Comparison of ENCODE assay signal across 8 cellular contexts in the genomic region with DNA sequence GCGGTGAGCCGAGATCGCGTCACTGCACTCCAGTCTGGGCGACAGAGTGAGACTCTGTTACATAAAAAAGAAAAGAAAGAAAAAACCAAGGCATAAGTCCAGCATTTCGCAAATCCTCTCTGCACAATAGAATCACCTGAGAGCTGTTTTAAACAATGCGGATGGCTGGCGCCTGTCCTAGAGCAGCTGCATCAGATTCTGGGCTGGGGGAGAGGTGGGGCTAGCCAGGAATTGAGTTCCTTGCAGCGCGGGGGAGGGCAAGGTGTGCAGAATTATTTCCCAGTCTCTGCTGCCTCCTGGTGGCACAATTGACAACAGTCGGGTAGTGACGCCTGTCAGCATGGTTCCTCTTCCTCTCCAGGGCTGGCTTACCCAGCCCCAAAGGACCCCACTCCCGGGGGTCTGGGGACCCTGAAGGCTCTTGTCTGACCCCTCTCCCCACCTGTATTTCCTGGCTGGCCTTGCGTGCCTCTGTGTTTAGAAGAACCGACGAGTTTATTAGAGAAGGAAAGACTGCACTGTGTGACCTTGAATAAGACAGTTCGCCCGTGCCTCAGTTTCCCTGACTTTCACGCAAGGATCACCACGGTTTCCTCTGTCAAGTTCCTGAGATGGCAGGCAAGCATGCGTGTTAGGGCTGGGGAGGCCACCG. TPM values are rescaled to one million over a fixed set of nuclear protein-coding genes. Genes with fewer than 3 reads are reported as not detected.
DNase-seq lines count a peak whose midpoint lies in the region; ATAC-seq and TF ChIP-seq lines count a peak whose summit lies in the region.

No MANE protein-coding gene starts in this region.

- H3K4me1 ChIP-seq in HCT116 (ENCODE audit: control insufficient read depth in 1 of 2, insufficient read depth in 2 of 2, low read length in 2 of 2) (peaks cover 3 to 11% of the 10 kb centered on the region in 2 experiments; a peak in 3 of 4 replicates), tibial nerve (peaks cover 0 to 10% (median 4%) of the 10 kb centered on the region in 4 donors)

- DNase-seq in GDM1 (lab: John Stamatoyannopoulos, UW) (peak; percentile 40), HCT116 (ENCODE audit: low read depth, low spot score) (peak; percentile 79), MV-4-11 (lab: John Stamatoyannopoulos, UW) (peak; percentile 57), SK-N-DZ (ENCODE audit: low spot score) (peak; percentile 79), glutamatergic neuron (peak; percentile 80), posterior cingulate gyrus (peak; percentile 66 to 96 (median 80)), tibial nerve (ENCODE audit: low spot score in 2 of 2) (peak; percentile 46 to 81)
- DNase-seq in activated naive CD4-positive, alpha-beta T cell treated with anti-CD3 and anti-CD28 coated beads, Interleukin-2, amount 50 U/mL, for 16 hours = peak; percentile 84

- H3K27ac Mint-ChIP-seq in glutamatergic neuron (ENCODE audit: unreplicated experiment) = no peak overlapping the region

- H3K36me3 ChIP-seq in HCT116 (ENCODE audit: control insufficient read depth in 1 of 2, insufficient read depth in 2 of 2, low read length in 2 of 2) = no peaks in the 10 kb centered on the region
- H3K36me3 ChIP-seq in tibial nerve = no peaks in the 10 kb centered on the region

- peak overlapping the region; percentile 29 for H3K9ac ChIP-seq in HCT116 (ENCODE audit: low read length)

- H3K4me3 Mint-ChIP-seq in glutamatergic neuron (ENCODE audit: unreplicated experiment) = no peak overlapping the region

- H3K79me2 ChIP-seq in HCT116 (ENCODE audit: insufficient read depth, low read length) = no peaks in the 10 kb centered on the region

- peaks cover 6% of the 10 kb centered on the region for H3K4me1 Mint-ChIP-seq in glutamatergic neuron (ENCODE audit: low read depth, unreplicated experiment)

- H3K4me2 ChIP-seq in HCT116 (ENCODE audit: low read length) = peak overlapping the region; percentile 65

- POLR2A ChIA-PET in HCT116 (lab: Charles Lee) = no interaction called here

- peak; percentile 92 to 98 (median 95) for TF ChIP-seq CTCF in HCT116 (IDR thresholded peaks at IDR 0.05 in 2 of 3, conservative IDR thresholded peaks at IDR 0.05 in 1 of 3; ENCODE audit: borderline replicate concordance in 1 of 3, insufficient read depth in 1 of 3, low read depth in 2 of 3, low read length in 2 of 3)
- peak; percentile 90 for TF ChIP-seq CTCF in glutamatergic neuron (IDR thresholded peaks at IDR 0.05; ENCODE audit: partially characterized antibody, unreplicated experiment)
- TF ChIP-seq CTCF in tibial nerve (IDR thresholded peaks at IDR 0.05) = peak; percentile 59 to 89 (median 77)

- H3K27me3 ChIP-seq in HCT116 (ENCODE audit: insufficient read depth, low read length) (no peaks in the 10 kb centered on the region), tibial nerve (no peaks in the 10 kb centered on the region)

- peak in 1 of 2 donors; percentile 18 for TF ChIP-seq EP300 in tibial nerve (IDR thresholded peaks at IDR 0.05)

- CTCF ChIA-PET in HCT116 (lab: Charles Lee) = interaction anchor here (0.5 to 1.4 kb wide), 7 partner anchors 19 to 702 kb away, joined by 3 to 4 read pairs (median 3); a partner anchor contains a TSS

- H3K4me3 ChIP-seq in HCT116 (replicated peaks in 1 of 2; ENCODE audit: low read depth in 1 of 2, low read length in 2 of 2) (peak overlapping the region; percentile 6 to 27; a peak in 2 of 4 replicates), tibial nerve (peak overlapping the region in 2 of 4 donors; percentile 12 to 22)

- H3K9me3 ChIP-seq in HCT116 (ENCODE audit: control insufficient read depth in 1 of 2, insufficient read depth in 1 of 2, low read depth in 1 of 2, low read length in 2 of 2) = no peaks in the 10 kb centered on the region
- no peaks in the 10 kb centered on the region for H3K9me3 ChIP-seq in tibial nerve

- H3K27ac ChIP-seq in HCT116 (ENCODE audit: low read depth, low read length) (no peak overlapping the region), tibial nerve (peak overlapping the region in 1 of 4 donors; percentile 32)

- H3K9me2 ChIP-seq in HCT116 (ENCODE audit: insufficient read depth) = no peaks in the 10 kb centered on the region

- WGBS in tibial nerve, 2 donors = 17% methylated on average over 22 of the region's 22 CpGs

- H4K20me1 ChIP-seq in HCT116 (ENCODE audit: insufficient read depth) = no peaks in the 10 kb centered on the region

- TF ChIP-seq RAD21 in HCT116 (IDR thresholded peaks at IDR 0.05; ENCODE audit: low read depth) = peak; percentile 99

- intact Hi-C loops in HCT116 (cut with micrococcal nuclease) = loop anchor here (1.0 to 10.0 kb wide), 7 partner anchors 335 to 1213 kb away; a partner anchor contains a TSS
- intact Hi-C loops in posterior cingulate gyrus (cut with DNase I) = loop anchor here (10.0 kb wide), 1 partner anchor 533 kb away; no protein-coding TSS in a partner anchor

- BruUV-seq in HCT116 (replicated peaks; lab: Mats Ljungman, UMichigan) = no TSS peak

- ATAC-seq in HCT116 = peak; percentile 96

- peak overlapping the region; percentile 79 for H2AFZ ChIP-seq in HCT116 (ENCODE audit: low read depth, low read length, poor library complexity, severe bottlenecking)

- RAD21 ChIA-PET in HCT116 (lab: Charles Lee; ENCODE audit: low non-redundant PET in 1 of 2, low total read pairs in 2 of 2, uncharacterized antibody in 2 of 2, unreplicated experiment in 2 of 2) = interaction anchor here in 1 of 2 experiments (0.7 kb wide), 1 partner anchor 18 kb away, joined by 3 read pairs; no protein-coding TSS in a partner anchor

- peaks cover 5% of the 10 kb centered on the region for H3K27me3 Mint-ChIP-seq in glutamatergic neuron (ENCODE audit: unreplicated experiment)

- H3K36me3 Mint-ChIP-seq in glutamatergic neuron (ENCODE audit: unreplicated experiment) = no peaks in the 10 kb centered on the region

- TF ChIP-seq POLR2A in HCT116 (IDR thresholded peaks at IDR 0.05; ENCODE audit: borderline replicate concordance, extremely low read depth, insufficient read depth, insufficient read length) (no peak), tibial nerve (IDR thresholded peaks at IDR 0.05) (no peak)

- peaks cover 3% of the 10 kb centered on the region for H3K9me3 Mint-ChIP-seq in glutamatergic neuron (ENCODE audit: unreplicated experiment)

TF ChIP-seq in HCT116, 20 proteins besides CTCF, POLR2A, EP300 and RAD21:
- no peak for TF ChIP-seq ZFX (IDR thresholded peaks at IDR 0.05)
- TF ChIP-seq, protein P1, sequence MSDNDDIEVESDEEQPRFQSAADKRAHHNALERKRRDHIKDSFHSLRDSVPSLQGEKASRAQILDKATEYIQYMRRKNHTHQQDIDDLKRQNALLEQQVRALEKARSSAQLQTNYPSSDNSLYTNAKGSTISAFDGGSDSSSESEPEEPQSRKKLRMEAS (IDR thresholded peaks at IDR 0.05) = peak; percentile 20; the same call in 1 of the 2 replicates

RNA-seq across cellular contexts. Expression of a gene that starts 41.1 kb away (rescaled TPM):
- total RNA-seq in HCT116 (2021; ENCODE audit: unreplicated experiment) = 31.2 TPM
- 19.8 and 21.8 TPM in 2 replicates for polyA plus RNA-seq in HCT116 (2012)
- polyA plus RNA-seq in SK-N-DZ (2014; cell fraction: cytosol; rRNA removed) = 0.03 and 0.44 TPM in 2 replicates
- 0.11 and 0.12 TPM in 2 replicates for polyA plus RNA-seq in SK-N-DZ (2014; cell fraction: nucleus; rRNA removed)
- total RNA-seq in glutamatergic neuron (ENCODE audit: unreplicated experiment) = 0.49 TPM
- total RNA-seq in tibial nerve = 10 to 100 TPM; 13.0 to 28.5 (median 18.9) TPM
